Comparison of ENCODE assay signal across 9 cellular contexts in genomic region chr20:51529027-51529749, GRCh38. TPM values are rescaled to one million over a fixed set of nuclear protein-coding genes. Genes with fewer than 3 reads are reported as not detected.
A peak's percentile ranks its signal among the peaks of the same experiment; 100 is the strongest.
DNase-seq lines count a peak whose midpoint lies in the region; ATAC-seq and TF ChIP-seq lines count a peak whose summit lies in the region.
"Had no signal": no experiment of that assay in that cellular context is flagged by ENCODE, and none has a peak within 500 bp of the region (broad histone marks: within the 10 kb centered on the region; RNA-seq: fewer than 3 reads in every experiment).

No MANE protein-coding gene starts in this region.

- no peaks in the 10 kb centered on the region for H3K36me3 Mint-ChIP-seq in HFFc6 (ENCODE audit: low read depth)

- H3K4me1 Mint-ChIP-seq in HFFc6 (ENCODE audit: low read depth): peaks cover 61% of the 10 kb centered on the region

- DNase-seq in HFFc6: peak; percentile 62
- DNase-seq in activated CD4-positive, alpha-beta T cell treated with anti-CD3 and anti-CD28 coated beads, Interleukin-2, amount 50 U/mL, for 1 hour: peak; percentile 46
- DNase-seq in fibroblast of peridontal ligament (ENCODE audit: extremely low read depth): peak; percentile 71
- peak; percentile 38 for DNase-seq in stimulated activated CD8-positive, alpha-beta memory T cell treated with anti-CD3 and anti-CD28 coated beads, Interleukin-7, amount 100 ng/mL, for 24 hours (ENCODE audit: low read depth)
- no peak for DNase-seq in HCEC 1CT
- no peak for DNase-seq in effector CD4-positive, alpha-beta T cell
- DNase-seq: SHP77 had no signal

- H3K9me3 Mint-ChIP-seq in HFFc6: no peaks in the 10 kb centered on the region

- no peak for TF ChIP-seq CTCF in HFFc6 (IDR thresholded peaks at IDR 0.05)

- H3K27ac Mint-ChIP-seq in HFFc6: peak overlapping the region; percentile 86

- ATAC-seq in HG03135 (IDR thresholded peaks at IDR 0.05; ENCODE audit: unreplicated experiment): no peak
- ATAC-seq in HG02588 (IDR thresholded peaks at IDR 0.05; ENCODE audit: unreplicated experiment): no peak

- H3K27me3 Mint-ChIP-seq in HFFc6 (ENCODE audit: insufficient read depth): peaks cover 3% of the 10 kb centered on the region

- H3K4me3 Mint-ChIP-seq in HFFc6: peak overlapping the region; percentile 83

RNA-seq across cellular contexts. Expression of gene NFATC2, which starts 13.3 kb away (rescaled TPM):
- total RNA-seq in HFFc6 (2021; fragmentation: NEBNext Ultra II Directional; extraction: Animal tissue kit (Norgen Biotek cat#: 25700)): 1 to 10 TPM in 1 of 6 experiments, under 1 TPM in 5; 0.50 to 1.1 (median 0.84) TPM

Comparison
In these comparisons a context has a peak if more than half of its experiments do, and no peak if none do; other contexts are left out.
1. DNase-seq: peak in HFFc6 (single experiment), activated CD4-positive, alpha-beta T cell treated with anti-CD3 and anti-CD28 coated beads, Interleukin-2, amount 50 U/mL, for 1 hour (single experiment), fibroblast of peridontal ligament (single experiment) and stimulated activated CD8-positive, alpha-beta memory T cell treated with anti-CD3 and anti-CD28 coated beads, Interleukin-7, amount 100 ng/mL, for 24 hours (single experiment); none in HCEC 1CT (single experiment) and effector CD4-positive, alpha-beta T cell (single experiment).